In the genomic region with DNA sequence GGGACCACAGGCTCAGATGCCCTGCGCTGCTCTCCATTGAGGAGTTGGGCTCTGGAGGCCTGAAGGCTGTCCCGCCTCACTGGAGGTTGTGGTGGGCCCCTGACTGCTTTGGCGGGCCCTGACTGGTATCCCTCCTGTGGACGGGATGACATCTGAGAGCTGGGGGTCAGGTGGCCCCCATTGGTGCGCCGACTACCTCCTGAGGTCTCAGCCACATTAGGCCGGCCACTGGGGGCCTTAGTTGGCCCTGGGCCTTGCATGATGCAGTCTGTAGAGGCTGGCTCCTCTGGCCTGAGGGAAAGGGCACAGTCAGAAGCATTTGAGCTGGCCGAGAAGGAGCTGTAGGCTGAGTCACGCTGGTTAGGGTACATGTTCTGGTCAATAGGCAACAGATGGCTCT, we compare ENCODE assay signal across 22 cellular contexts.
A peak's percentile ranks its signal among the peaks of the same experiment; 100 is the strongest.
DNase-seq lines count a peak whose midpoint lies in the region; ATAC-seq and TF ChIP-seq lines count a peak whose summit lies in the region.
"Had no signal": no experiment of that assay in that cellular context is flagged by ENCODE, and none has a peak within 500 bp of the region (broad histone marks: within the 10 kb centered on the region; RNA-seq: fewer than 3 reads in every experiment).

No MANE protein-coding gene starts in this region.

- no peak overlapping the region for H2AFZ ChIP-seq in MM.1S (ENCODE audit: low read length)

- H3K4me3 Mint-ChIP-seq in neural crest cell, result no peak overlapping the region
- H3K4me3 Mint-ChIP-seq: CD14-positive monocyte; CD4-positive, alpha-beta memory T cell; CD4-positive, CD25-positive, alpha-beta regulatory T cell; CD8-positive, alpha-beta memory T cell had no signal

- DNase-seq in A673 (ENCODE audit: low spot score), result no peak
- DNase-seq in cerebellar cortex (ENCODE audit: low spot score), result peak; percentile 41
- DNase-seq in neural crest cell (ENCODE audit: low read depth, low spot score), result no peak
- DNase-seq in MM.1S, result no peak
- DNase-seq in stimulated activated naive CD4-positive, alpha-beta T cell treated with Interleukin-2 at 50 U/mL for 16 hours (lab: John Stamatoyannopoulos, UW), result no peak
- DNase-seq: ACHN; CD4-positive, alpha-beta memory T cell; CD4-positive, CD25-positive, alpha-beta regulatory T cell; CD8-positive, alpha-beta memory T cell; COR-L47; DMS 273 treated with DMSO at 0.1 percent for 48 hours; DMS153; DMS79; DND-41; EL; GF-D8 had no signal

- no peaks in the 10 kb centered on the region for H3K27me3 Mint-ChIP-seq in neural crest cell (ENCODE audit: low read depth)
- H3K27me3 Mint-ChIP-seq: CD4-positive, alpha-beta memory T cell; CD4-positive, CD25-positive, alpha-beta regulatory T cell had no signal

- H3K27ac Mint-ChIP-seq in neural crest cell (ENCODE audit: unreplicated experiment), result peak overlapping the region; percentile 27
- H3K27ac Mint-ChIP-seq: CD14-positive monocyte; CD4-positive, alpha-beta memory T cell; CD4-positive, CD25-positive, alpha-beta regulatory T cell; CD8-positive, alpha-beta memory T cell had no signal

- H3K36me3 ChIP-seq in A673 (ENCODE audit: insufficient read depth, low read length, poor library complexity, severe bottlenecking) (no peaks in the 10 kb centered on the region), MM.1S (replicated peaks; ENCODE audit: insufficient read depth, low read length) (no peaks in the 10 kb centered on the region)
- H3K36me3 ChIP-seq: BE2C, BLaER1 had no signal

- H3K9me2 ChIP-seq in MM.1S (replicated peaks; ENCODE audit: insufficient read depth, low read length), result no peaks in the 10 kb centered on the region

- no peaks in the 10 kb centered on the region for H3F3A ChIP-seq in MM.1S (ENCODE audit: insufficient read depth, low read length)

- H3K27ac ChIP-seq in A673 (ENCODE audit: low read depth, low read length, poor library complexity, severe bottlenecking) (peak overlapping the region; percentile 48), MM.1S (ENCODE audit: low read length) (no peak overlapping the region)
- H3K27ac ChIP-seq: 22Rv1, A549, BLaER1 had no signal

- H3K9ac ChIP-seq in MM.1S (ENCODE audit: low read length), result no peak overlapping the region
- H3K9ac ChIP-seq: BLaER1 had no signal

- peaks cover 36% of the 10 kb centered on the region for H3K4me1 ChIP-seq in A673 (ENCODE audit: insufficient read depth, low read length, poor library complexity, severe bottlenecking)
- no peaks in the 10 kb centered on the region for H3K4me1 ChIP-seq in MM.1S (ENCODE audit: low read length)
- H3K4me1 ChIP-seq: A549, BLaER1 had no signal

- no TSS peak for BruUV-seq in A673 (replicated peaks; lab: Mats Ljungman, UMichigan)

- no peaks in the 10 kb centered on the region for H3K27me3 ChIP-seq in A673 (replicated peaks; ENCODE audit: insufficient read depth, low read depth, low read length, poor library complexity)
- H3K27me3 ChIP-seq in MM.1S (replicated peaks; ENCODE audit: insufficient read depth, low read length), result no peaks in the 10 kb centered on the region
- H3K27me3 ChIP-seq: BE2C had no signal

- POLR2A ChIA-PET in A673 (lab: Charles Lee; ENCODE audit: low non-redundant PET), result no interaction called here

- H3K9me3 Mint-ChIP-seq in neural crest cell, result no peaks in the 10 kb centered on the region
- H3K9me3 Mint-ChIP-seq: CD4-positive, alpha-beta memory T cell; CD8-positive, alpha-beta memory T cell had no signal

- no peaks in the 10 kb centered on the region for H3K4me1 Mint-ChIP-seq in neural crest cell
- H3K4me1 Mint-ChIP-seq: CD4-positive, alpha-beta memory T cell; CD4-positive, CD25-positive, alpha-beta regulatory T cell had no signal

- intact Hi-C loops in A673 (cut with micrococcal nuclease; ENCODE audit: unreplicated experiment), result no loop called here

- no peaks in the 10 kb centered on the region for H3K79me2 ChIP-seq in MM.1S (ENCODE audit: low read length)

- no peak overlapping the region for H3K4me2 ChIP-seq in MM.1S (ENCODE audit: low read depth, low read length)
- H3K4me2 ChIP-seq: A549, BLaER1 had no signal

- H3K9me3 ChIP-seq in A673 (ENCODE audit: low read depth, low read length, poor library complexity, severe bottlenecking), result no peaks in the 10 kb centered on the region
- no peaks in the 10 kb centered on the region for H3K9me3 ChIP-seq in MM.1S (replicated peaks; ENCODE audit: insufficient read depth, low read length)
- H3K9me3 ChIP-seq: A549, BE2C, BLaER1 had no signal

- H3K36me3 Mint-ChIP-seq in neural crest cell (ENCODE audit: low read depth), result peaks cover 5% of the 10 kb centered on the region
- H3K36me3 Mint-ChIP-seq: CD14-positive monocyte; CD4-positive, alpha-beta memory T cell; CD4-positive, CD25-positive, alpha-beta regulatory T cell; CD8-positive, alpha-beta memory T cell had no signal

- TF ChIP-seq CTCF in A673 (conservative IDR thresholded peaks at IDR 0.05; ENCODE audit: low read depth, low read length), result no peak
- TF ChIP-seq CTCF in neural crest cell (conservative IDR thresholded peaks at IDR 0.05), result no peak
- no peak for TF ChIP-seq CTCF in MM.1S (IDR thresholded peaks at IDR 0.05; ENCODE audit: low read length)

- H3K4me3 ChIP-seq in A673 (ENCODE audit: low read depth, low read length, poor library complexity, severe bottlenecking) (no peak overlapping the region), MM.1S (ENCODE audit: low read length) (no peak overlapping the region)
- H3K4me3 ChIP-seq: A549, BLaER1 had no signal

- CTCF ChIA-PET in A673 (lab: Charles Lee), result no interaction called here

- ATAC-seq in HG03045 (IDR thresholded peaks at IDR 0.05; ENCODE audit: unreplicated experiment), result no peak
- ATAC-seq: A549 had no signal

- no peaks in the 10 kb centered on the region for H4K20me1 ChIP-seq in MM.1S (ENCODE audit: insufficient read depth, low read length)
- H4K20me1 ChIP-seq: BLaER1 had no signal
